In the genomic region with DNA sequence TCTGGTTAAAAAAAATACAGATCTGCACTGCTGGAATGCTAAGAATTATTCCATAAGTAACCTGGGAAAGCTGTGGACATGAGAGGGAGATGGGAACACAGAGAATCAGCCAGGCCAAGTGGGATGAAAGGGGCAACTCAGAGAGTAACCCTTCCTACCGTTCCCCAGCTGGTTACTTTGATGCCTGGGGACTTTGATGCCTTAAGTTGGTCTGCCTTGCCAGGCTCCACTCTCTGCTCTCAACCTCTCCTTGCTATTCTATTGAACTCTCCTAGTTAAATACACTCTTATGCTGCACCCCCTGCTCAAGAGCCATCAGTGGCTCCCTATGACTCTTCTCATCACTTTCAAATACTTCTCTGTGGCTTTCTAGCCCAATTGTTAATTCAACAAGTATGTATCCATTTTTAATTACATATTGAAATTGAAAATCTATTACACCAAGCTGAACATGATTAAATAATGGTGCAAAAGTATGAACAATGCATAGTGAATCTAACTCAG, we compare ENCODE assay signal across 1 cellular context.
TF ChIP-seq lines count a peak whose summit lies in the region.

No MANE protein-coding gene starts in this region.

TF ChIP-seq in H1, 55 proteins besides CTCF, POLR2A, EP300 and RAD21:
- TF ChIP-seq POLR2AphosphoS5 (IDR thresholded peaks at IDR 0.05; ENCODE audit: low read depth, low read length) (no peak), CREB1 (IDR thresholded peaks at IDR 0.05) (no peak), RBBP5 (IDR thresholded peaks at IDR 0.05; ENCODE audit: borderline replicate concordance, low read depth, low read length) (no peak), FOSL1 (IDR thresholded peaks at IDR 0.05; ENCODE audit: insufficient read depth, low read depth, low read length) (no peak), RNF2 (IDR thresholded peaks at IDR 0.05; ENCODE audit: borderline replicate concordance, low read depth, low read length, missing control alignments, poor library complexity, severe bottlenecking) (no peak), KDM1A (IDR thresholded peaks at IDR 0.05; ENCODE audit: borderline replicate concordance, low read length) (0 out of 2 replicates have a peak, but pooled peaks have one; percentile 53), TAF1 (IDR thresholded peaks at IDR 0.05; ENCODE audit: low read depth, low read length) (no peak), YY1 (IDR thresholded peaks at IDR 0.05; ENCODE audit: low read depth, low read length) (no peak), SP2 (IDR thresholded peaks at IDR 0.05; ENCODE audit: low read length) (no peak)
